Comparison of ENCODE assay signal across 8 cellular contexts in genomic region chr17:79023886-79024771, GRCh38. TPM values are rescaled to one million over a fixed set of nuclear protein-coding genes. Genes with fewer than 3 reads are reported as not detected.
DNase-seq lines count a peak whose midpoint lies in the region; ATAC-seq, FAIRE-seq and TF ChIP-seq lines count a peak whose summit lies in the region.

Gene C1QTNF1, plus strand, starts transcription at chr17:79024169. Its CDS starts 19,800 bp downstream, at chr17:79043969.

- no peak for ATAC-seq in HG03097 (IDR thresholded peaks at IDR 0.05; ENCODE audit: low FRiP score, unreplicated experiment)

- peak within 1 kb of the TSS; percentile 92 for H3K4me2 ChIP-seq in keratinocyte (ENCODE audit: control insufficient read depth, extremely low read depth, insufficient read depth, low read depth, low read length)

- in situ Hi-C loops in brain microvascular endothelial cell (cut with HindIII; ENCODE audit: low pct_ligation_motif_present, low sequenced_read_pairs), result no loop called here

- H3K27me3 ChIP-seq in Peyer's patch (no peaks in the 10 kb centered on the region), brain microvascular endothelial cell (replicated peaks) (peaks cover 19% of the 10 kb centered on the region), keratinocyte (ENCODE audit: control insufficient read depth, extremely low read depth, insufficient read depth, low read length) (peaks cover 3% of the 10 kb centered on the region)

- FAIRE-seq in keratinocyte (lab: Jason Lieb, UNC), result no peak

- H3K36me3 ChIP-seq in Peyer's patch (no peaks in the 10 kb centered on the region), brain microvascular endothelial cell (replicated peaks) (no peaks in the 10 kb centered on the region), keratinocyte (ENCODE audit: control insufficient read depth in 2 of 2, extremely low read depth in 1 of 2, insufficient read depth in 2 of 2, low read length in 2 of 2) (no peaks in the 10 kb centered on the region)

- peak within 1 kb of the TSS; percentile 73 for H3K9ac ChIP-seq in keratinocyte (ENCODE audit: control insufficient read depth, extremely low read depth, insufficient read depth, low read length)

- peak within 1 kb of the TSS; percentile 53 to 62 (median 58) for H3K4me3 ChIP-seq in Peyer's patch
- peak within 1 kb of the TSS; percentile 61 for H3K4me3 ChIP-seq in brain microvascular endothelial cell (ENCODE audit: low read depth, low read length)
- peak within 1 kb of the TSS; percentile 44 to 71 (median 68) for H3K4me3 ChIP-seq in keratinocyte (ENCODE audit: control insufficient read depth in 2 of 3, extremely low read depth in 1 of 3, insufficient read depth in 2 of 3, low read depth in 1 of 3, low read length in 3 of 3)

- peak within 1 kb of the TSS; percentile 38 to 66 (median 47) for H3K27ac ChIP-seq in Peyer's patch
- H3K27ac ChIP-seq in brain microvascular endothelial cell, result no peak within 1 kb of the TSS
- H3K27ac ChIP-seq in keratinocyte (ENCODE audit: control insufficient read depth, insufficient read depth, low read length), result peak within 1 kb of the TSS; percentile 22

- H3K79me2 ChIP-seq in keratinocyte (ENCODE audit: control insufficient read depth, insufficient read depth, low read length), result no peaks in the 10 kb centered on the region

- peak within 1 kb of the TSS; percentile 86 for H2AFZ ChIP-seq in keratinocyte (ENCODE audit: control insufficient read depth, low read length)

- H3K4me1 ChIP-seq in Peyer's patch (peaks cover 10 to 66% (median 19%) of the 10 kb centered on the region in 4 donors), keratinocyte (ENCODE audit: control insufficient read depth, extremely low read depth, insufficient read depth, low read length) (peaks cover 66% of the 10 kb centered on the region)

- TF ChIP-seq CTCF in GM12874 (IDR thresholded peaks at IDR 0.05; ENCODE audit: insufficient read depth, low read depth, low read length) (0 out of 2 replicates have a peak, but pooled peaks have one; percentile 5), Peyer's patch (IDR thresholded peaks at IDR 0.05) (peak; percentile 7 to 71 (median 48)), brain microvascular endothelial cell (IDR thresholded peaks at IDR 0.05; ENCODE audit: low read depth, low read length, missing control alignments) (no peak), keratinocyte (optimal IDR thresholded peaks at IDR 0.05 in 1 of 3, IDR thresholded peaks at IDR 0.05 in 1 of 3, conservative IDR thresholded peaks at IDR 0.05 in 1 of 3; ENCODE audit: extremely low read depth in 1 of 3, insufficient read depth in 2 of 3, low read length in 3 of 3) (peak in 1 of 3 experiments; percentile 24)

- H3K9me3 ChIP-seq in Peyer's patch, result no peaks in the 10 kb centered on the region
- H3K9me3 ChIP-seq in keratinocyte (ENCODE audit: control insufficient read depth, low read depth, low read length), result no peaks in the 10 kb centered on the region

- H4K20me1 ChIP-seq in keratinocyte (ENCODE audit: control insufficient read depth, extremely low read depth, insufficient read depth, low read length), result no peaks in the 10 kb centered on the region

- peak in 2 of 3 donors; percentile 70 to 76 for DNase-seq in Peyer's patch
- no peak for DNase-seq in brain microvascular endothelial cell
- DNase-seq in keratinocyte (ENCODE audit: low read depth, low spot score), result no peak
- peak; percentile 29 for DNase-seq in stimulated activated CD4-positive, alpha-beta T cell treated with anti-CD3 and anti-CD28 coated beads, Interleukin-4, amount 100 ng/mL, for 24 hours
- no peak for DNase-seq in NCI-H1048 (lab: John Stamatoyannopoulos, UW)
- no peak for DNase-seq in middle frontal gyrus (ENCODE audit: extremely low spot score, low spot score)

- no peak for TF ChIP-seq POLR2A in Peyer's patch (IDR thresholded peaks at IDR 0.05)

- dilution Hi-C loops in keratinocyte (cut with MboI; ENCODE audit: extremely low pct_ligation_motif_present, low sequenced_read_pairs), result no loop called here

- no peaks in the 10 kb centered on the region for H3K9me1 ChIP-seq in keratinocyte (ENCODE audit: control insufficient read depth, extremely low read depth, insufficient read depth, low read length)

RNA-seq across cellular contexts. Expression of gene C1QTNF1, which starts in this region (rescaled TPM):
- total RNA-seq in Peyer's patch, result 10 to 100 TPM in 3 of 4 donors, 1 to 10 TPM in 1; 6.3 to 20.6 (median 14.3) TPM
- 6.6 to 17.2 TPM (median 14.3 TPM) in 3 replicates for polyA plus RNA-seq in keratinocyte
- polyA plus RNA-seq in keratinocyte (2011; ENCODE audit: low read depth), result 0.25 TPM
- polyA plus RNA-seq in keratinocyte (2011; cell fraction: cytosol; rRNA removed), result 9.6 and 17.3 TPM in 2 replicates
- 22.3 and 34.7 TPM in 2 replicates for polyA plus RNA-seq in keratinocyte (2011; cell fraction: nucleus; rRNA removed)
- polyA plus RNA-seq in keratinocyte (2012; ENCODE audit: low replicate concordance), result 1.2 and 18.7 TPM in 2 replicates
- 7.8 to 26.3 TPM (median 17.1 TPM) in 3 replicates for polyA minus RNA-seq in keratinocyte
- polyA minus RNA-seq in keratinocyte (2011; cell fraction: cytosol; rRNA and poly(A)+ RNA removed), result 31.3 TPM
- 28.9 and 39.9 TPM in 2 replicates for polyA minus RNA-seq in keratinocyte (2011; cell fraction: nucleus; rRNA and poly(A)+ RNA removed)

Comparison
In these comparisons a context has a peak if more than half of its experiments do, and no peak if none do; other contexts are left out.
1. DNase-seq: peak in Peyer's patch (2 of 3) and stimulated activated CD4-positive, alpha-beta T cell treated with anti-CD3 and anti-CD28 coated beads, Interleukin-4, amount 100 ng/mL, for 24 hours (single experiment); none in brain microvascular endothelial cell (single experiment), keratinocyte (single experiment), NCI-H1048 (single experiment) and middle frontal gyrus (single experiment).
2. Peak in every context shown above with its lines, with median percentiles within 50 percentile points of each other: H3K4me3 ChIP-seq.